Comparison of ENCODE assay signal across 10 cellular contexts in the genomic region with DNA sequence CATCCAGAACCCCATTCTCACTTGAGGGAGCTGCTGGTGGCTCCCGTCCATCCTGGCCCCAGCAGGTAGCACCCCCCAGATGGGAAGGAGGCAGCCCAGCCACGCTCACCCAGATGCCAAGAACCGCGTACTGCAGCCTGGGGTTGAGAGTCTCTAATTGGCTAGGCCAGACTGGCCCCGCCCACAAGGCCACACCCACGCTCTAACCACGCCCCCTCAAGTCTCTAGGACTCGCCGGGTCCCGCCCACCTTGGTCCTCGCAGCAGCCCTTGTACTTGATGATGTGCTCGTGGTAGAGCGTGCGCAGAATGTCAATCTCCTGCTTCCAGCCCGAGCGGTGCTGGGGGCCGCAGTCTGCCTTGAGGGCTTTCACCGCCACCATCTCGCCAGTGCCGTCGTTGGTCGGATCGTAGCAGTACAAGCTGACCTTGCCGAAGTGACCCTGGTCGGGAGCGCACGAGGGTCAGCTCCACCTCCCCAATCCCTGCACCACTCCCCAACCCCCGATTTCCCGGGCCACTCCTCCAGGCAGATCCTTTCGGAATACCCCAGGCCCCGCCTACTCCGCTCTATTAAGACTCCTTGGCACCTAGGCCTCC. TPM values are rescaled to one million over a fixed set of nuclear protein-coding genes. Genes with fewer than 3 reads are reported as not detected.
DNase-seq lines count a peak whose midpoint lies in the region; ATAC-seq and TF ChIP-seq lines count a peak whose summit lies in the region.
"Had no signal": no experiment of that assay in that cellular context is flagged by ENCODE, and none has a peak within 500 bp of the region (broad histone marks: within the 10 kb centered on the region; RNA-seq: fewer than 3 reads in every experiment).

No MANE protein-coding gene starts in this region.

- no peak overlapping the region for H3K4me3 Mint-ChIP-seq in activated naive CD4-positive, alpha-beta T cell treated with anti-CD3 and anti-CD28 coated beads for 36 hours

- no peaks in the 10 kb centered on the region for H3K4me1 Mint-ChIP-seq in activated naive CD4-positive, alpha-beta T cell treated with anti-CD3 and anti-CD28 coated beads for 36 hours (ENCODE audit: low read depth)

- no peak overlapping the region for H3K27ac Mint-ChIP-seq in activated naive CD4-positive, alpha-beta T cell treated with anti-CD3 and anti-CD28 coated beads for 36 hours

- H3K27me3 Mint-ChIP-seq in activated naive CD4-positive, alpha-beta T cell treated with anti-CD3 and anti-CD28 coated beads for 36 hours (ENCODE audit: low read depth) = no peaks in the 10 kb centered on the region

- TF ChIP-seq CTCF in tibial nerve (IDR thresholded peaks at IDR 0.05) = no peak
- no peak for TF ChIP-seq CTCF in dorsolateral prefrontal cortex (IDR thresholded peaks at IDR 0.05 in 54 of 56, conservative IDR thresholded peaks at IDR 0.05 in 2 of 56; ENCODE audit: low read depth in 1 of 56, partially characterized antibody in 56 of 56)

- peaks cover 23% of the 10 kb centered on the region for H3K36me3 Mint-ChIP-seq in activated naive CD4-positive, alpha-beta T cell treated with anti-CD3 and anti-CD28 coated beads for 36 hours (ENCODE audit: low read depth)

- H3K27ac ChIP-seq in iPS-20b (ENCODE audit: low read length) (no peak overlapping the region), tibial nerve (peak overlapping the region; percentile 53 to 84 (median 66)), dorsolateral prefrontal cortex (peak overlapping the region in 2 of 59 donors; percentile 7 to 14)
- H3K27ac ChIP-seq: C4-2B, SK-N-MC had no signal

- ATAC-seq in activated CD4-positive, CD25-positive, alpha-beta regulatory T cell treated with anti-CD3 and anti-CD28 coated beads, Interleukin-2, amount 50 U/mL, for 24 hours = peak; percentile 38 to 41

- DNase-seq in activated CD4-positive, CD25-positive, alpha-beta regulatory T cell (lab: John Stamatoyannopoulos, UW) = no peak
- DNase-seq in activated naive CD4-positive, alpha-beta T cell treated with anti-CD3 and anti-CD28 coated beads for 36 hours = peak; percentile 39
- peak; percentile 76 to 90 for DNase-seq in tibial nerve (ENCODE audit: low spot score in 2 of 2)
- no peak for DNase-seq in globus pallidus (ENCODE audit: low spot score)
- DNase-seq in dorsolateral prefrontal cortex = no peak
- no peak for DNase-seq in AML-193 (lab: John Stamatoyannopoulos, UW)

- CTCF ChIA-PET in activated naive CD4-positive, alpha-beta T cell treated with anti-CD3 and anti-CD28 coated beads for 36 hours (lab: Charles Lee) = no interaction called here

- H3K4me1 ChIP-seq in iPS-20b (ENCODE audit: insufficient read depth, low read length) = no peaks in the 10 kb centered on the region
- peaks cover 0 to 20% (median 0%) of the 10 kb centered on the region in 4 donors for H3K4me1 ChIP-seq in tibial nerve

- peak overlapping the region; percentile 79 for H3K4me3 ChIP-seq in iPS-20b (ENCODE audit: low read length)
- H3K4me3 ChIP-seq in tibial nerve = peak overlapping the region in 2 of 4 donors; percentile 10 to 45
- no peak overlapping the region for H3K4me3 ChIP-seq in dorsolateral prefrontal cortex
- H3K4me3 ChIP-seq: SK-N-MC had no signal

- H3K9ac ChIP-seq in iPS-20b (ENCODE audit: low read depth, low read length) = peak overlapping the region; percentile 83; the same call in 1 of the 2 replicates

- H3K9me3 Mint-ChIP-seq in activated naive CD4-positive, alpha-beta T cell treated with anti-CD3 and anti-CD28 coated beads for 36 hours = no peaks in the 10 kb centered on the region

- 76 to 78% methylated on average over 23 to 27 of the region's 32 CpGs for WGBS in tibial nerve, 2 donors

- no peak for TF ChIP-seq POLR2A in tibial nerve (IDR thresholded peaks at IDR 0.05)

- H3K9me3 ChIP-seq in iPS-20b (ENCODE audit: insufficient read depth, low read depth, low read length) (no peaks in the 10 kb centered on the region), tibial nerve (no peaks in the 10 kb centered on the region)

- no peak for TF ChIP-seq EP300 in tibial nerve (IDR thresholded peaks at IDR 0.05)

- intact Hi-C loops in activated naive CD4-positive, alpha-beta T cell treated with anti-CD3 and anti-CD28 coated beads for 36 hours (cut with micrococcal nuclease) = no loop called here
- intact Hi-C loops in dorsolateral prefrontal cortex (cut with DNase I) = no loop called here

- H3K36me3 ChIP-seq in iPS-20b (ENCODE audit: insufficient read depth, low read depth, low read length) (peaks cover 5% of the 10 kb centered on the region; the same call in 1 of the 2 replicates), tibial nerve (peaks cover 3 to 97% (median 15%) of the 10 kb centered on the region in 3 donors)

- H3K27me3 ChIP-seq in iPS-20b (ENCODE audit: insufficient read depth, low read length) (no peaks in the 10 kb centered on the region), tibial nerve (no peaks in the 10 kb centered on the region), dorsolateral prefrontal cortex (no peaks in the 10 kb centered on the region)

RNA-seq across cellular contexts. Expression of a gene that starts 14.5 kb away (rescaled TPM):
- 100 to 1,000 TPM; 109 to 114 TPM for total RNA-seq in activated naive CD4-positive, alpha-beta T cell treated with anti-CD3 and anti-CD28 coated beads for 36 hours
- total RNA-seq in tibial nerve (1 to 10 TPM; 3.1 to 9.8 (median 3.3) TPM), dorsolateral prefrontal cortex (10 to 100 TPM in 1 of 120 experiments, 1 to 10 TPM in 117, under 1 TPM in 2; 0.87 to 10.2 (median 3.6) TPM)

RNA-seq across cellular contexts. Expression of a gene that starts 20.6 kb away (rescaled TPM):
- total RNA-seq in activated naive CD4-positive, alpha-beta T cell treated with anti-CD3 and anti-CD28 coated beads for 36 hours = 10 to 100 TPM; 63.0 to 69.0 TPM
- 10 to 100 TPM; 22.2 to 34.2 (median 24.3) TPM for total RNA-seq in tibial nerve
- total RNA-seq in dorsolateral prefrontal cortex = 10 to 100 TPM; 14.3 to 30.3 (median 19.9) TPM

RNA-seq across cellular contexts. Expression of a gene that starts 26.5 kb away (rescaled TPM):
- 100 to 1,000 TPM; 175 to 190 TPM for total RNA-seq in activated naive CD4-positive, alpha-beta T cell treated with anti-CD3 and anti-CD28 coated beads for 36 hours
- total RNA-seq in tibial nerve (100 to 1,000 TPM; 112 to 166 (median 125) TPM), dorsolateral prefrontal cortex (100 to 1,000 TPM in 94 of 120 experiments, 10 to 100 TPM in 26; 69.3 to 186 (median 118) TPM)

RNA-seq across cellular contexts. Expression of a gene that starts 38.1 kb away (rescaled TPM):
- total RNA-seq in activated naive CD4-positive, alpha-beta T cell treated with anti-CD3 and anti-CD28 coated beads for 36 hours = 1 to 10 TPM; 9.5 to 9.7 TPM
- total RNA-seq in tibial nerve = 10 to 100 TPM; 10.0 to 29.1 (median 18.2) TPM
- 10 to 100 TPM; 29.3 to 73.6 (median 49.2) TPM for total RNA-seq in dorsolateral prefrontal cortex

RNA-seq across cellular contexts. Expression of a gene that starts 44.3 kb away (rescaled TPM):
- total RNA-seq in activated naive CD4-positive, alpha-beta T cell treated with anti-CD3 and anti-CD28 coated beads for 36 hours = 1 to 10 TPM in 1 of 2 experiments, under 1 TPM in 1; 0.86 to 1.1 TPM
- total RNA-seq in tibial nerve (1 to 10 TPM; 2.9 to 4.5 (median 3.5) TPM), dorsolateral prefrontal cortex (10 to 100 TPM in 99 of 120 experiments, 1 to 10 TPM in 21; 4.6 to 30.9 (median 13.3) TPM)

Comparison
In these comparisons a context has a peak if more than half of its experiments do, and no peak if none do; other contexts are left out.
1. DNase-seq: peak in activated naive CD4-positive, alpha-beta T cell treated with anti-CD3 and anti-CD28 coated beads for 36 hours (single experiment) and tibial nerve (2 of 2); none in activated CD4-positive, CD25-positive, alpha-beta regulatory T cell (0 of 4), globus pallidus (single experiment), dorsolateral prefrontal cortex (0 of 10) and AML-193 (0 of 2).
2. RNA of a gene that starts 14.5 kb away (total RNA-seq): 109 to 114 TPM in activated naive CD4-positive, alpha-beta T cell treated with anti-CD3 and anti-CD28 coated beads for 36 hours; 0.87 to 10.2 TPM in dorsolateral prefrontal cortex and 3.1 to 9.8 TPM in tibial nerve; every median in the first group is over 4 times any median in the second.